Comparison of ENCODE assay signal across 1 cellular context in genomic region chr20:36150489-36150846, GRCh38.
TF ChIP-seq lines count a peak whose summit lies in the region.

No MANE protein-coding gene starts in this region.

TF ChIP-seq in HepG2, 621 proteins besides CTCF, POLR2A, EP300 and RAD21 (continued from another document and continues in another):
- TF ChIP-seq GRHL1 (CRISPR knock-in tag; conservative IDR thresholded peaks at IDR 0.05), result no peak
- TF ChIP-seq NFE2 (CRISPR knock-in tag; IDR thresholded peaks at IDR 0.05), result 0 out of 2 replicates have a peak, but pooled peaks have one; percentile 29
- no peak for TF ChIP-seq ZFP90 (CRISPR knock-in tag; IDR thresholded peaks at IDR 0.05; ENCODE audit: borderline replicate concordance)
- TF ChIP-seq ZNF576 (CRISPR knock-in tag; IDR thresholded peaks at IDR 0.05), result no peak
- TF ChIP-seq PCBP1 (IDR thresholded peaks at IDR 0.05; ENCODE audit: borderline replicate concordance, low read depth, low read length), result no peak
- no peak for TF ChIP-seq ZNF598 (CRISPR knock-in tag; IDR thresholded peaks at IDR 0.05; ENCODE audit: borderline replicate concordance)
- TF ChIP-seq ZNF331 (CRISPR knock-in tag; IDR thresholded peaks at IDR 0.05), result no peak
- no peak for TF ChIP-seq ZNF7 (CRISPR knock-in tag; IDR thresholded peaks at IDR 0.05)
- TF ChIP-seq HINFP (CRISPR knock-in tag; IDR thresholded peaks at IDR 0.05; ENCODE audit: low read depth), result no peak
- TF ChIP-seq ELF3 (CRISPR knock-in tag; IDR thresholded peaks at IDR 0.05), result no peak
- TF ChIP-seq THYN1 (CRISPR knock-in tag; IDR thresholded peaks at IDR 0.05; ENCODE audit: borderline replicate concordance, low read depth), result peak; percentile 75; the same call in 1 of the 2 replicates
- TF ChIP-seq ZNF280D (CRISPR knock-in tag; IDR thresholded peaks at IDR 0.05), result 0 out of 2 replicates have a peak, but pooled peaks have one; percentile 4
- TF ChIP-seq ZNF672 (CRISPR knock-in tag; IDR thresholded peaks at IDR 0.05), result no peak
- no peak for TF ChIP-seq ZNF512 (CRISPR knock-in tag; IDR thresholded peaks at IDR 0.05)
- TF ChIP-seq ZNF354B (CRISPR knock-in tag; IDR thresholded peaks at IDR 0.05), result 0 out of 2 replicates have a peak, but pooled peaks have one; percentile 41
- TF ChIP-seq NR3C1 (CRISPR knock-in tag; IDR thresholded peaks at IDR 0.05), result no peak
- TF ChIP-seq MNT (IDR thresholded peaks at IDR 0.05), result no peak
- TF ChIP-seq DR1 (CRISPR knock-in tag; IDR thresholded peaks at IDR 0.05), result no peak
- no peak for TF ChIP-seq ZNF616 (CRISPR knock-in tag; IDR thresholded peaks at IDR 0.05; ENCODE audit: low read depth)
- 0 out of 2 replicates have a peak, but pooled peaks have one; percentile 12 for TF ChIP-seq BCL3 (CRISPR knock-in tag; IDR thresholded peaks at IDR 0.05)
- 0 out of 2 replicates have a peak, but pooled peaks have one; percentile 3 for TF ChIP-seq ZMYM4 (CRISPR knock-in tag; IDR thresholded peaks at IDR 0.05)
- TF ChIP-seq ZNF747 (CRISPR knock-in tag; IDR thresholded peaks at IDR 0.05; ENCODE audit: borderline replicate concordance), result 0 out of 2 replicates have a peak, but pooled peaks have one; percentile 17
- TF ChIP-seq MYC (CRISPR knock-in tag; IDR thresholded peaks at IDR 0.05; ENCODE audit: borderline replicate concordance), result no peak
- no peak for TF ChIP-seq DZIP1 (CRISPR knock-in tag; IDR thresholded peaks at IDR 0.05)
- no peak for TF ChIP-seq GATAD1 (CRISPR knock-in tag; IDR thresholded peaks at IDR 0.05)
- no peak for TF ChIP-seq SAP130 (CRISPR knock-in tag; IDR thresholded peaks at IDR 0.05; ENCODE audit: low read depth)
- TF ChIP-seq ZNF329 (CRISPR knock-in tag; IDR thresholded peaks at IDR 0.05; ENCODE audit: low read depth), result no peak
- peak; percentile 60; the same call in 1 of the 2 replicates for TF ChIP-seq ZNF629 (CRISPR knock-in tag; conservative IDR thresholded peaks at IDR 0.05)
- no peak for TF ChIP-seq ZBTB10 (CRISPR knock-in tag; IDR thresholded peaks at IDR 0.05; ENCODE audit: borderline replicate concordance)
- no peak for TF ChIP-seq ZNF513 (CRISPR knock-in tag; conservative IDR thresholded peaks at IDR 0.05)
- 0 out of 2 replicates have a peak, but pooled peaks have one; percentile 70 for TF ChIP-seq ZSCAN5A (CRISPR knock-in tag; IDR thresholded peaks at IDR 0.05; ENCODE audit: borderline replicate concordance)
- no peak for TF ChIP-seq KLF11 (CRISPR knock-in tag; IDR thresholded peaks at IDR 0.05)
- no peak for TF ChIP-seq MTF1 (CRISPR knock-in tag; IDR thresholded peaks at IDR 0.05)
- TF ChIP-seq ASH2L (IDR thresholded peaks at IDR 0.05; ENCODE audit: insufficient read length, low read depth, low read length), result no peak
- 0 out of 2 replicates have a peak, but pooled peaks have one; percentile 27 for TF ChIP-seq SSRP1 (CRISPR knock-in tag; IDR thresholded peaks at IDR 0.05)
- no peak for TF ChIP-seq CERS6 (CRISPR knock-in tag; IDR thresholded peaks at IDR 0.05)
- no peak for TF ChIP-seq SRSF1 (optimal IDR thresholded peaks at IDR 0.05; ENCODE audit: low read depth, low read length)
- no peak for TF ChIP-seq ZNF335 (CRISPR knock-in tag; IDR thresholded peaks at IDR 0.05)
